Comparison of ENCODE assay signal across 21 cellular contexts in the genomic region with DNA sequence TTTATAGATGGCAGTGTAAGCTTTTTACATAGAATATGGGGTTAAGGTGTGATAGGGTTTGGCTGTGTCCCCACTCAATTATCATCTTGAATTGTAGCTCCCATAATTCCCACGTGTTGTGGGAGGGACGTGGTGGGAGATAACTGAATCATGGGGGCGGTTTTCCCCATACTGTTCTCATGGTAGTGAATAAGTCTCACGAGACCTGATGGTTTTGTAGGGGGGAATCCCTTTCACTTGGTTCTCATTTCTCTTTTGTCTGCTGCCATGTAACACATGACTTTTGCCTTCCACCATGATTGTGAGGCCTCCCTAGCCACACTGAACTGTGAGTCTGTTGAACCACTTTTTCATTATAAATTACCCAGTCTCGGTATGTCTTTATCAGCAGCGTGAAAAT.
"Had no signal": no experiment of that assay in that cellular context is flagged by ENCODE, and none has a peak within 500 bp of the region (broad histone marks: within the 10 kb centered on the region; RNA-seq: fewer than 3 reads in every experiment).

No MANE protein-coding gene starts in this region.

- DNase-seq: activated CD4-positive, alpha-beta T cell treated with anti-CD3 and anti-CD28 coated beads, Interleukin-2, amount 10 ng/mL, durations not matched to agents 7 days and 5 days; activated CD4-positive, CD25-positive, alpha-beta regulatory T cell; activated T-cell treated with anti-CD3 and anti-CD28 coated beads for 4 hours; cerebellar nuclear complex; cortex of kidney; effector CD4-positive, alpha-beta T cell; heart right ventricle; kidney glomerular epithelial cell; left ventricle myocardium inferior; mammary epithelial cell; midbrain; ovary; psoas muscle; right cardiac atrium; stimulated activated CD4-positive, alpha-beta T cell treated with anti-CD3 and anti-CD28 coated beads, Interleukin-2, amount 100 ng/mL, for 24 hours; T-helper 9 cell; upper lobe of left lung had no signal

- H3K27ac Mint-ChIP-seq: activated T-helper 2 cell treated with anti-CD3 and anti-CD28 coated beads, Interferon-gamma antibody, Interleukin-2, Interleukin-4, amounts not matched to agents 10 μg/mL and 5 μg/mL and 100 μg/mL, durations not matched to agents 14 hours and 24 hours and 36 hours had no signal

- H3K4me3 ChIP-seq: heart right ventricle, left ventricle myocardium inferior, ovary, psoas muscle, SJSA1, thoracic aorta, upper lobe of left lung had no signal

- H3K27me3 Mint-ChIP-seq: activated CD4-positive, alpha-beta T cell treated with anti-CD3 and anti-CD28 coated beads, Interleukin-2, amount 10 ng/mL, durations not matched to agents 7 days and 5 days; activated naive CD4-positive, alpha-beta T cell treated with anti-CD3 and anti-CD28 coated beads, Interleukin-2, amount 50 U/mL, for 24 hours had no signal

- ATAC-seq: heart right ventricle, psoas muscle, right cardiac atrium had no signal

- H3K9me3 ChIP-seq: heart right ventricle, left ventricle myocardium inferior, ovary, psoas muscle, SJSA1, thoracic aorta, upper lobe of left lung had no signal

- H3K4me1 ChIP-seq: heart right ventricle, left ventricle myocardium inferior, psoas muscle, SJSA1, upper lobe of left lung had no signal

- H3K4me3 Mint-ChIP-seq: activated CD4-positive, alpha-beta T cell treated with anti-CD3 and anti-CD28 coated beads, Interleukin-2, amount 10 ng/mL, durations not matched to agents 7 days and 5 days had no signal

- H3K36me3 ChIP-seq: heart right ventricle, left ventricle myocardium inferior, ovary, SJSA1, thoracic aorta, upper lobe of left lung had no signal
